In the genomic region with DNA sequence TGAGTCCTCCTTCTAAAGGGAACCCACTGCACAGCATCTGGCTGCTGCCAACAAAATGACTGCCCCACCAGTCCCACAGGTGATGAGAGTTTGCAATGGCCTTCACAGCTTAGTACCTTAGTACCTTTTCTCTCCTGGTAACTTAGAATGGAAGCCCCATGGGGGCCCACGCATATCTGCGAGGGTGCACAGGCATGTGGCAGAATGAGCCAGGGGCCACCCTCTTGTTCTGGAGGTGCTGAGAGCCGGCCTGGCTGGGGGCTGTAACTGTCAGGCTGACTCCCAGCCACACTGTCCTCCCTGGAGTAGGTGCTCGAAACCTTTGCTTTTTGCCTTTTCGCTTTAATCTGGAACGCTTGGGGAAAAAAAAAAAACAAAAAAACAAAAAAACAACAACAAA, we compare ENCODE assay signal across 12 cellular contexts.
DNase-seq lines count a peak whose midpoint lies in the region; ATAC-seq and TF ChIP-seq lines count a peak whose summit lies in the region.
"Had no signal": no experiment of that assay in that cellular context is flagged by ENCODE, and none has a peak within 500 bp of the region (broad histone marks: within the 10 kb centered on the region; RNA-seq: fewer than 3 reads in every experiment).

No MANE protein-coding gene starts in this region.

- peaks cover 43 to 57% (median 55%) of the 10 kb centered on the region in 10 experiments for H3K4me1 ChIP-seq in BLaER1 treated with 17β-estradiol and CSF1 and Interleukin-3, amounts not matched to agents 10 nM and 100 nM
- peaks cover 0 to 56% (median 47%) of the 10 kb centered on the region in 4 donors for H3K4me1 ChIP-seq in sigmoid colon

- TF ChIP-seq POLR2A in sigmoid colon (IDR thresholded peaks at IDR 0.05) = no peak

- peak overlapping the region; percentile 48 to 92 (median 87); a peak in 21 of 22 replicates for H3K4me2 ChIP-seq in BLaER1 treated with 17β-estradiol and CSF1 and Interleukin-3, amounts not matched to agents 10 nM and 100 nM
- H3K4me2 ChIP-seq: PC-9 had no signal

- POLR2A ChIA-PET in activated CD8-positive, alpha-beta T cell treated with anti-CD3 and anti-CD28 coated beads, Interleukin-2, amount 10 ng/mL, durations not matched to agents 7 days and 5 days (lab: Charles Lee) = interaction anchor here (0.7 to 3.7 kb wide), 5 partner anchors 8 to 78 kb away, joined by 3 to 40 read pairs (median 5); no protein-coding TSS in a partner anchor

- H3K4me1 Mint-ChIP-seq in activated CD8-positive, alpha-beta T cell treated with anti-CD3 and anti-CD28 coated beads, Interleukin-2, amount 10 ng/mL, durations not matched to agents 7 days and 5 days (ENCODE audit: low read depth) = peaks cover 82% of the 10 kb centered on the region
- H3K4me1 Mint-ChIP-seq in immature natural killer cell = peaks cover 54 to 56% of the 10 kb centered on the region in 2 donors

- 93 to 95% methylated on average over 6 of the region's 6 CpGs for WGBS in sigmoid colon, 2 donors

- no peak for TF ChIP-seq CTCF in sigmoid colon (IDR thresholded peaks at IDR 0.05)

- H3K27me3 Mint-ChIP-seq in activated CD8-positive, alpha-beta T cell treated with anti-CD3 and anti-CD28 coated beads, Interleukin-2, amount 10 ng/mL, durations not matched to agents 7 days and 5 days (ENCODE audit: low read depth) = no peaks in the 10 kb centered on the region
- H3K27me3 Mint-ChIP-seq in immature natural killer cell (ENCODE audit: low read depth in 3 of 3) = peaks cover 4 to 10% (median 10%) of the 10 kb centered on the region in 3 donors
- H3K27me3 Mint-ChIP-seq: activated CD4-positive, alpha-beta memory T cell treated with anti-CD3 and anti-CD28 coated beads for 36 hours had no signal

- no peaks in the 10 kb centered on the region for H3K27me3 ChIP-seq in BLaER1 treated with 17β-estradiol and CSF1 and Interleukin-3, amounts not matched to agents 10 nM and 100 nM
- H3K27me3 ChIP-seq in sigmoid colon = no peaks in the 10 kb centered on the region

- H3K27ac ChIP-seq in BLaER1 treated with 17β-estradiol and CSF1 and Interleukin-3, amounts not matched to agents 10 nM and 100 nM = peak overlapping the region in 2 of 11 experiments; percentile 20 to 31; a peak in 3 of 22 replicates
- peak overlapping the region; percentile 56 to 81 (median 76) for H3K27ac ChIP-seq in sigmoid colon
- H3K27ac ChIP-seq: PC-9 had no signal

- no peak for ATAC-seq in activated CD8-positive, alpha-beta T cell treated with anti-CD3 and anti-CD28 coated beads, Interleukin-2, amount 10 ng/mL, durations not matched to agents 7 days and 5 days
- ATAC-seq in GM18907 (IDR thresholded peaks at IDR 0.05; ENCODE audit: unreplicated experiment) = no peak

- H4K20me1 ChIP-seq in BLaER1 treated with 17β-estradiol and CSF1 and Interleukin-3, amounts not matched to agents 10 nM and 100 nM = peaks cover 0 to 19% (median 0%) of the 10 kb centered on the region in 11 experiments; a peak in 5 of 22 replicates

- no peaks in the 10 kb centered on the region for H3K9me3 Mint-ChIP-seq in activated CD8-positive, alpha-beta T cell treated with anti-CD3 and anti-CD28 coated beads, Interleukin-2, amount 10 ng/mL, durations not matched to agents 7 days and 5 days (ENCODE audit: insufficient read depth)
- H3K9me3 Mint-ChIP-seq in immature natural killer cell = no peaks in the 10 kb centered on the region

- peaks cover 53% of the 10 kb centered on the region for H3K36me3 Mint-ChIP-seq in activated CD8-positive, alpha-beta T cell treated with anti-CD3 and anti-CD28 coated beads, Interleukin-2, amount 10 ng/mL, durations not matched to agents 7 days and 5 days (ENCODE audit: low read depth)
- H3K36me3 Mint-ChIP-seq in immature natural killer cell = peaks cover 3 to 9% (median 9%) of the 10 kb centered on the region in 3 donors

- no peak for TF ChIP-seq EP300 in sigmoid colon (IDR thresholded peaks at IDR 0.05)

- peaks cover 0 to 64% (median 28%) of the 10 kb centered on the region in 11 experiments; a peak in 16 of 22 replicates for H3K36me3 ChIP-seq in BLaER1 treated with 17β-estradiol and CSF1 and Interleukin-3, amounts not matched to agents 10 nM and 100 nM
- H3K36me3 ChIP-seq in sigmoid colon = no peaks in the 10 kb centered on the region

- intact Hi-C loops in sigmoid colon (cut with DNase I) (loop anchor here (2.0 kb wide), 1 partner anchor 14 kb away; no protein-coding TSS in a partner anchor), head of caudate nucleus (cut with DNase I) (no loop called here)

- peak overlapping the region; percentile 89 for H3K27ac Mint-ChIP-seq in activated CD8-positive, alpha-beta T cell treated with anti-CD3 and anti-CD28 coated beads, Interleukin-2, amount 10 ng/mL, durations not matched to agents 7 days and 5 days
- H3K27ac Mint-ChIP-seq in immature natural killer cell = peak overlapping the region in 2 of 6 donors; percentile 84 to 90

- DNase-seq in activated CD8-positive, alpha-beta T cell treated with anti-CD3 and anti-CD28 coated beads, Interleukin-2, amount 10 ng/mL, durations not matched to agents 7 days and 5 days = no peak
- DNase-seq in immature natural killer cell (no peak), sigmoid colon (no peak), head of caudate nucleus (no peak), NCI-H1048 (lab: John Stamatoyannopoulos, UW) (no peak), nucleus accumbens (lab: John Stamatoyannopoulos, UW) (no peak)
- DNase-seq: activated CD4-positive, alpha-beta memory T cell treated with anti-CD3 and anti-CD28 coated beads for 36 hours; activated naive CD4-positive, alpha-beta T cell treated with anti-CD3 and anti-CD28 coated beads, Interleukin-2, amount 50 U/mL, for 16 hours; MM.1S; PC-9 had no signal

- CTCF ChIA-PET in activated CD8-positive, alpha-beta T cell treated with anti-CD3 and anti-CD28 coated beads, Interleukin-2, amount 10 ng/mL, durations not matched to agents 7 days and 5 days (lab: Charles Lee) = interaction anchor here (0.9 to 9.6 kb wide), 4 partner anchors 17 to 77 kb away, joined by 3 to 108 read pairs (median 9); no protein-coding TSS in a partner anchor

- no peak overlapping the region for H3K4me3 ChIP-seq in BLaER1 treated with 17β-estradiol and CSF1 and Interleukin-3, amounts not matched to agents 10 nM and 100 nM
- no peak overlapping the region for H3K4me3 ChIP-seq in sigmoid colon
- H3K4me3 ChIP-seq: PC-9 had no signal

- H3K9me3 ChIP-seq in BLaER1 treated with 17β-estradiol and CSF1 and Interleukin-3, amounts not matched to agents 10 nM and 100 nM (replicated peaks in 1 of 11) = peaks cover 0 to 4% (median 0%) of the 10 kb centered on the region in 11 experiments; a peak in 4 of 22 replicates
- no peaks in the 10 kb centered on the region for H3K9me3 ChIP-seq in sigmoid colon

- no peak overlapping the region for H3K9ac ChIP-seq in BLaER1 treated with 17β-estradiol and CSF1 and Interleukin-3, amounts not matched to agents 10 nM and 100 nM

- no peak overlapping the region for H3K4me3 Mint-ChIP-seq in activated CD8-positive, alpha-beta T cell treated with anti-CD3 and anti-CD28 coated beads, Interleukin-2, amount 10 ng/mL, durations not matched to agents 7 days and 5 days
- H3K4me3 Mint-ChIP-seq in immature natural killer cell = peak overlapping the region in 4 of 5 donors; percentile 61 to 85 (median 73)
- H3K4me3 Mint-ChIP-seq: activated CD4-positive, alpha-beta memory T cell treated with anti-CD3 and anti-CD28 coated beads for 36 hours had no signal
